In the genomic region with DNA sequence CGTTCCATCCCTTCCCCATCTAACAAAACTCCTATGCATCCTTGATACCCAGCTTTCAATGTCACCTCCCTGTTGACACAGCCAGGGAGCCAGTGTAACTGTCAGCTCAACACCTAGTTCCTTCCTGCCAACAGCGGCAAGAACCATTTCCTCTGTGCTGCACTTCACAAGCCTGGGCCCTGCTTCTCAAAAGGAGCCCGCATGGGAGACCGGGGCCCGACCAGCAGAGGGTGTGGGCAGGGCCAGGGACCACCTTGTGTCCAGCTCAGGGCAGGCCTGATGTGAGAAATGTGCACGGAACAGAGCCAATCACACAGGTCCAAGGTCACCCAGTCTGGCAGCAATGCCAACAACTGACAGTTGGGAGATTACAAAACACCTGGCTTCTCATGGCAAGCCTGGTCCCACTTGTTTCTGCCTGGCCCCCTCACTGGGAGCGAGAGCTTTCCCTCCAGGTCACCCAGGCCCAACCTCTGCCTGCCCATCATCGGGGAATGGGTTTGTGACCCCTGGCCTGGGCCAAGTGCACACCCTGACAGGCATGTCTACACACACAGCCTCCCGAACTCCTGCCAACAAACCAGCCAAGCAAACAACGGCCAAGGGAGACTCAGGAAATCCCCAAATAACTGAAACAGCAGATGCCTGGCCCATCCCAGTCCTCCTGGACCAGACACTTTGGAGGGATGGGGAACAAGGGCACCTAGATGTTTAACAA, we compare ENCODE assay signal across 8 cellular contexts. TPM values are rescaled to one million over a fixed set of nuclear protein-coding genes. Genes with fewer than 3 reads are reported as not detected.
DNase-seq lines count a peak whose midpoint lies in the region; ATAC-seq and TF ChIP-seq lines count a peak whose summit lies in the region.

No MANE protein-coding gene starts in this region.

- intact Hi-C loops in left lung (cut with DNase I) (no loop called here), testis (cut with DNase I; ENCODE audit: low total_unique reads) (loop anchor here (10.0 kb wide), 1 partner anchor 119 kb away; a partner anchor contains a TSS)

- DNase-seq in GF-D8 (lab: John Stamatoyannopoulos, UW) (peak; percentile 61), NCI-H69 (lab: John Stamatoyannopoulos, UW) (peak; percentile 64), left lung (peak in 1 of 2 donors; percentile 68), testis (peak; percentile 27), NCI-H526 (lab: John Stamatoyannopoulos, UW) (no peak), NCI-H1092 (lab: John Stamatoyannopoulos, UW) (no peak)

- H3K4me3 ChIP-seq in left lung (peak overlapping the region in 1 of 2 donors; percentile 22), testis (no peak overlapping the region)

- no peak for TF ChIP-seq POLR2A in testis (IDR thresholded peaks at IDR 0.05)

- TF ChIP-seq CTCF in left lung (IDR thresholded peaks at IDR 0.05) = no peak
- TF ChIP-seq CTCF in testis (IDR thresholded peaks at IDR 0.05) = no peak

- H3K27me3 ChIP-seq in left lung = no peaks in the 10 kb centered on the region
- H3K27me3 ChIP-seq in testis = no peaks in the 10 kb centered on the region

- H3K27ac ChIP-seq in angular gyrus (ENCODE audit: low read depth, low read length) = peak overlapping the region; percentile 40
- peak overlapping the region; percentile 48 to 99 for H3K27ac ChIP-seq in left lung
- peak overlapping the region in 1 of 2 donors; percentile 99 for H3K27ac ChIP-seq in testis

- peaks cover 32 to 72% of the 10 kb centered on the region in 2 donors for H3K4me1 ChIP-seq in left lung
- H3K4me1 ChIP-seq in testis = peaks cover 53% of the 10 kb centered on the region

- H3K36me3 ChIP-seq in left lung (peaks cover 0 to 31% of the 10 kb centered on the region in 2 donors), testis (ENCODE audit: low read depth, missing control alignments) (no peaks in the 10 kb centered on the region)

- WGBS in testis, 2 donors = 17 to 64% methylated on average over 5 to 10 of the region's 10 CpGs

- H3K9me3 ChIP-seq in left lung (no peaks in the 10 kb centered on the region), testis (no peaks in the 10 kb centered on the region)

- no peak for ATAC-seq in left lung
- ATAC-seq in GM18873 (IDR thresholded peaks at IDR 0.05; ENCODE audit: low FRiP score, unreplicated experiment) = no peak

RNA-seq across cellular contexts. Expression of a gene that starts 3.1 kb away (rescaled TPM):
- total RNA-seq in left lung (10 to 100 TPM; 37.6 to 42.2 TPM), testis (10 to 100 TPM; 57.2 to 64.7 TPM)
- polyA plus RNA-seq in testis (ENCODE audit: insufficient read depth, low read depth, low replicate concordance) = 60.1 TPM

RNA-seq across cellular contexts. Expression of a gene that starts 15.1 kb away (rescaled TPM):
- total RNA-seq in left lung = under 1 TPM in 1 of 2 donors, not detected in 1; 0.26 TPM
- total RNA-seq in testis = 10 to 100 TPM; 32.0 to 60.5 TPM
- polyA plus RNA-seq in testis (ENCODE audit: insufficient read depth, low read depth, low replicate concordance) = 39.8 TPM

Comparison
In these comparisons a context has a peak if more than half of its experiments do, and no peak if none do; other contexts are left out.
1. DNase-seq: peak in GF-D8 (single experiment), NCI-H69 (single experiment) and testis (single experiment); none in NCI-H526 (0 of 2) and NCI-H1092 (single experiment).
2. RNA of a gene that starts 15.1 kb away (total RNA-seq): 32.0 to 60.5 TPM in testis; 0.26 TPM in left lung; every median in the first group is over 10 times any median in the second.